ENCODE assay signal across 9 cellular contexts in the genomic region with DNA sequence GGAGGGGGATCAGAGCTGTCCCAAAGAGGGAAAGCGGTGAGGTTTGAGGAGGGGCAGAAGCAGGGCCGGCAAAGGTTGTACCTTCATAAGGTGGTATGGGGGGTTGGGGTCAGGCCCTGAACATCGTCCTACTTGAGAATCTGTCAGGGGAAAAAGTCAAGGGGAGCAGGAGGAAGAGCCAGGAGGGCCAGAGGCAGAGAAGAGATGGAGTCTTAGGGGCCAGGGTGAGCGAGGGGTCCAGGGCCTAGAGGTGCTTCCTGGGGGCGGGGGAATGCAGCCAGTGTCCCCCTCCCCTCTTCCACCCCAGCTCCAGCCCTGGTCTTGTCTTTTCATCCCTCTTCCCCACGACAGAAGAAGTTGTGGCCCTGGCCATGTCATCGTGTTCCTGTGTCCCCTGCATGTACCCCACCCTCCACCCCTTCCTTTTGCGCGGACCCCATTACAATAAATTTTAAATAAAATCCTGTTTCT. TPM values are rescaled to one million over a fixed set of nuclear protein-coding genes. Genes with fewer than 3 reads are reported as not detected.
A peak's percentile ranks its signal among the peaks of the same experiment; 100 is the strongest.
DNase-seq lines count a peak whose midpoint lies in the region; ATAC-seq and TF ChIP-seq lines count a peak whose summit lies in the region.
"Had no signal": no experiment of that assay in that cellular context is flagged by ENCODE, and none has a peak within 500 bp of the region (broad histone marks: within the 10 kb centered on the region; RNA-seq: fewer than 3 reads in every experiment).

No MANE protein-coding gene starts in this region.

- H3K9ac ChIP-seq in smooth muscle cell (ENCODE audit: low read depth), result no peak overlapping the region

- CTCF ChIA-PET in T-cell (lab: Charles Lee), result interaction anchor here (0.7 to 1.1 kb wide), 3 partner anchors 11 to 38 kb away, joined by 3 to 5 read pairs (median 3); no protein-coding TSS in a partner anchor

- H3K27me3 ChIP-seq in GM23338 (ENCODE audit: insufficient read depth) (no peaks in the 10 kb centered on the region), smooth muscle cell (ENCODE audit: low read depth) (no peaks in the 10 kb centered on the region)

- WGBS in smooth muscle cell (ENCODE audit: low lambda C conversion rate), result 13% methylated on average over 7 of the region's 9 CpGs

- H3K4me1 Mint-ChIP-seq in GM23338 (peaks cover 53% of the 10 kb centered on the region), T-cell (peaks cover 54 to 72% (median 59%) of the 10 kb centered on the region in 3 donors), glutamatergic neuron (ENCODE audit: low read depth, unreplicated experiment) (peaks cover 21% of the 10 kb centered on the region)

- H3K9me2 ChIP-seq in GM23338 (ENCODE audit: insufficient read depth), result no peaks in the 10 kb centered on the region

- H3K79me2 ChIP-seq in GM23338 (replicated peaks; ENCODE audit: insufficient read depth) (peaks cover 28% of the 10 kb centered on the region), smooth muscle cell (ENCODE audit: low read depth) (peaks cover 39% of the 10 kb centered on the region)

- H3K4me3 ChIP-seq in GM23338 (peak overlapping the region; percentile 100; the same call in 1 of the 2 replicates), smooth muscle cell (peak overlapping the region; percentile 63)

- peaks cover 9% of the 10 kb centered on the region; the same call in 1 of the 2 replicates for H3K36me3 ChIP-seq in GM23338 (ENCODE audit: insufficient read depth)
- H3K36me3 ChIP-seq in smooth muscle cell (ENCODE audit: low read depth), result no peaks in the 10 kb centered on the region

- TF ChIP-seq CTCF in GM23338 (conservative IDR thresholded peaks at IDR 0.05; ENCODE audit: low read depth in 2 of 2), result no peak
- TF ChIP-seq CTCF in glutamatergic neuron (IDR thresholded peaks at IDR 0.05; ENCODE audit: partially characterized antibody, unreplicated experiment), result no peak
- no peak for TF ChIP-seq CTCF in smooth muscle cell (IDR thresholded peaks at IDR 0.05; ENCODE audit: borderline replicate concordance, insufficient read depth, poor library complexity, severe bottlenecking)

- H3K4me2 ChIP-seq in GM23338, result peak overlapping the region; percentile 97
- H3K4me2 ChIP-seq in smooth muscle cell, result peak overlapping the region; percentile 84

- H3K9me3 ChIP-seq in smooth muscle cell (replicated peaks; ENCODE audit: low read depth), result no peaks in the 10 kb centered on the region

- H3K27me3 Mint-ChIP-seq in GM23338 (ENCODE audit: insufficient read depth, low read depth, poor library complexity) (peaks cover 46% of the 10 kb centered on the region), T-cell (peaks cover 0 to 2% of the 10 kb centered on the region in 2 donors), glutamatergic neuron (ENCODE audit: unreplicated experiment) (peaks cover 21% of the 10 kb centered on the region)

- H3K4me3 Mint-ChIP-seq in GM23338 (peak overlapping the region; percentile 86), T-cell (peak overlapping the region; percentile 81 to 90 (median 82)), glutamatergic neuron (ENCODE audit: unreplicated experiment) (peak overlapping the region; percentile 95)

- H4K20me1 ChIP-seq in GM23338 (replicated peaks; ENCODE audit: insufficient read depth) (peaks cover 13% of the 10 kb centered on the region; the same call in 1 of the 2 replicates), smooth muscle cell (ENCODE audit: low read depth) (peaks cover 28% of the 10 kb centered on the region)

- peak overlapping the region; percentile 88 for H3K27ac ChIP-seq in GM23338 (ENCODE audit: low read depth)
- peak overlapping the region; percentile 95 for H3K27ac ChIP-seq in smooth muscle cell (ENCODE audit: low read depth)

- peak; percentile 47 for DNase-seq in GM23338 (ENCODE audit: low spot score)
- no peak for DNase-seq in T-cell
- DNase-seq in glutamatergic neuron, result no peak
- DNase-seq in smooth muscle cell (lab: John Stamatoyannopoulos, UW; ENCODE audit: unreplicated experiment), result no peak
- DNase-seq in A172 (ENCODE audit: low spot score), result no peak
- DNase-seq in UCSD-AML1 (lab: John Stamatoyannopoulos, UW; ENCODE audit: unreplicated experiment), result no peak

- no peak overlapping the region for H2AFZ ChIP-seq in GM23338
- no peak overlapping the region for H2AFZ ChIP-seq in smooth muscle cell (ENCODE audit: low read depth)

- POLR2A ChIA-PET in T-cell (lab: Charles Lee), result interaction anchor here in 1 of 2 donors (0.6 kb wide), 1 partner anchor 24 kb away, joined by 14 read pairs; no protein-coding TSS in a partner anchor

- H3K27ac Mint-ChIP-seq in GM23338 (peak overlapping the region; percentile 75), T-cell (peak overlapping the region; percentile 87 to 94), glutamatergic neuron (ENCODE audit: unreplicated experiment) (peak overlapping the region; percentile 88)

- H3K4me1 ChIP-seq in GM23338 (ENCODE audit: insufficient read depth) (peaks cover 57% of the 10 kb centered on the region), smooth muscle cell (ENCODE audit: low read depth) (peaks cover 47% of the 10 kb centered on the region)

- peaks cover 31% of the 10 kb centered on the region for H3K36me3 Mint-ChIP-seq in GM23338 (ENCODE audit: low read depth)
- peaks cover 14% of the 10 kb centered on the region for H3K36me3 Mint-ChIP-seq in T-cell
- H3K36me3 Mint-ChIP-seq in glutamatergic neuron (ENCODE audit: unreplicated experiment), result no peaks in the 10 kb centered on the region

- ATAC-seq in GM23338 (no peak), T-cell (replicated peaks in 1 of 4) (no peak), GM19397 (IDR thresholded peaks at IDR 0.05; ENCODE audit: unreplicated experiment) (no peak), HG03135 (IDR thresholded peaks at IDR 0.05; ENCODE audit: unreplicated experiment) (no peak)

- H3F3A ChIP-seq in GM23338 (replicated peaks; ENCODE audit: low read depth) (peaks cover 33% of the 10 kb centered on the region), smooth muscle cell (ENCODE audit: low read depth) (peaks cover 29% of the 10 kb centered on the region)

- H3K9me3 Mint-ChIP-seq in GM23338 (peaks cover 4% of the 10 kb centered on the region), T-cell (no peaks in the 10 kb centered on the region), glutamatergic neuron (ENCODE audit: unreplicated experiment) (peaks cover 19% of the 10 kb centered on the region)

RNA-seq across cellular contexts. Expression of a gene that starts 1.3 kb away (rescaled TPM):
- 8.9 and 13.3 TPM in 2 replicates for total RNA-seq in GM23338 (2014; rRNA removed; shearing (Covaris generic))
- 13.6 and 16.6 TPM in 2 replicates for polyA plus RNA-seq in GM23338 (2016; fragmentation: Nextera tagmentation; extraction: Ambion mirVana)
- total RNA-seq in T-cell, result 1 to 10 TPM; 2.4 to 7.9 (median 4.4) TPM
- total RNA-seq in glutamatergic neuron (ENCODE audit: unreplicated experiment), result 91.0 TPM
- 12.2 and 25.9 TPM in 2 replicates for total RNA-seq in smooth muscle cell
- 12.2 and 20.1 TPM in 2 replicates for polyA plus RNA-seq in smooth muscle cell
- total RNA-seq in A172 (2014; rRNA removed; shearing (Covaris generic)), result 3.3 and 7.4 TPM in 2 replicates
- total RNA-seq: dermis microvascular lymphatic vessel endothelial cell had no signal

RNA-seq across cellular contexts. Expression of a gene that starts 4.4 kb away (rescaled TPM):
- 181 and 270 TPM in 2 replicates for total RNA-seq in GM23338 (2014; rRNA removed; shearing (Covaris generic))
- polyA plus RNA-seq in GM23338 (2016; fragmentation: Nextera tagmentation; extraction: Ambion mirVana), result 155 and 170 TPM in 2 replicates
- total RNA-seq in T-cell, result 100 to 1,000 TPM; 240 to 326 (median 305) TPM
- total RNA-seq in glutamatergic neuron (ENCODE audit: unreplicated experiment), result 369 TPM
- total RNA-seq in smooth muscle cell, result 77.2 and 104 TPM in 2 replicates
- 215 and 229 TPM in 2 replicates for polyA plus RNA-seq in smooth muscle cell
- 205 and 254 TPM in 2 replicates for total RNA-seq in A172 (2014; rRNA removed; shearing (Covaris generic))

RNA-seq across cellular contexts. Expression of a gene that starts 5.2 kb away (rescaled TPM):
- 59.7 and 67.6 TPM in 2 replicates for total RNA-seq in GM23338 (2014; rRNA removed; shearing (Covaris generic))
- 76.7 and 78.7 TPM in 2 replicates for polyA plus RNA-seq in GM23338 (2016; fragmentation: Nextera tagmentation; extraction: Ambion mirVana)
- total RNA-seq in T-cell, result 10 to 100 TPM; 16.0 to 47.2 (median 40.6) TPM
- total RNA-seq in glutamatergic neuron (ENCODE audit: unreplicated experiment), result 110 TPM
- total RNA-seq in smooth muscle cell, result 15.6 and 21.1 TPM in 2 replicates
- polyA plus RNA-seq in smooth muscle cell, result 34.5 and 44.8 TPM in 2 replicates
- total RNA-seq in A172 (2014; rRNA removed; shearing (Covaris generic)), result 41.8 and 55.0 TPM in 2 replicates

RNA-seq across cellular contexts. Expression of a gene that starts 9.5 kb away (rescaled TPM):
- 2.6 and 3.7 TPM in 2 replicates for total RNA-seq in GM23338 (2014; rRNA removed; shearing (Covaris generic))
- polyA plus RNA-seq in GM23338 (2016; fragmentation: Nextera tagmentation; extraction: Ambion mirVana) (1.4 and 2.0 TPM in 2 replicates), smooth muscle cell (110 and 123 TPM in 2 replicates)
- total RNA-seq in T-cell (100 to 1,000 TPM; 140 to 173 (median 158) TPM), glutamatergic neuron (ENCODE audit: unreplicated experiment) (82.7 TPM), smooth muscle cell (47.5 and 57.4 TPM in 2 replicates)
- total RNA-seq in A172 (2014; rRNA removed; shearing (Covaris generic)), result 239 and 243 TPM in 2 replicates

RNA-seq across cellular contexts. Expression of a gene that starts 20.2 kb away (rescaled TPM):
- 179 and 192 TPM in 2 replicates for total RNA-seq in GM23338 (2014; rRNA removed; shearing (Covaris generic))
- polyA plus RNA-seq in GM23338 (2016; fragmentation: Nextera tagmentation; extraction: Ambion mirVana) (110 and 120 TPM in 2 replicates), smooth muscle cell (33.5 and 35.7 TPM in 2 replicates)
- total RNA-seq in T-cell (10 to 100 TPM; 84.1 to 95.2 (median 84.9) TPM), glutamatergic neuron (ENCODE audit: unreplicated experiment) (31.9 TPM), smooth muscle cell (16.0 and 19.8 TPM in 2 replicates)
- 118 and 129 TPM in 2 replicates for total RNA-seq in A172 (2014; rRNA removed; shearing (Covaris generic))
